Comparison of ENCODE assay signal across 16 cellular contexts in genomic region chr6:119273799-119274595, GRCh38.
DNase-seq lines count a peak whose midpoint lies in the region; FAIRE-seq and TF ChIP-seq lines count a peak whose summit lies in the region.
"Had no signal": no experiment of that assay in that cellular context is flagged by ENCODE, and none has a peak within 500 bp of the region (broad histone marks: within the 10 kb centered on the region; RNA-seq: fewer than 3 reads in every experiment).

No MANE protein-coding gene starts in this region.

- no peaks in the 10 kb centered on the region for H3K36me3 ChIP-seq in H1 (ENCODE audit: control insufficient read depth in 2 of 4, insufficient read depth in 4 of 4, low read length in 3 of 4)
- H3K36me3 ChIP-seq in CD4-positive, alpha-beta memory T cell (ENCODE audit: insufficient read depth, low read length): no peaks in the 10 kb centered on the region
- H3K36me3 ChIP-seq: SJCRH30, WERI-Rb-1 had no signal

- intact Hi-C loops in CD4-positive, alpha-beta memory T cell (cut with micrococcal nuclease): no loop called here

- POLR2A ChIA-PET in H1 (lab: Charles Lee; ENCODE audit: partially characterized antibody): no interaction called here
- POLR2A ChIA-PET in CD4-positive, alpha-beta memory T cell (lab: Charles Lee; ENCODE audit: partially characterized antibody): no interaction called here

- DNase-seq in AG09319 (ENCODE audit: extremely low read depth, low read depth): peak; percentile 72
- peak; percentile 20 for DNase-seq in NCI-H226
- DNase-seq in H1 (ENCODE audit: low read depth in 1 of 2, low spot score in 2 of 2): no peak
- no peak for DNase-seq in mesothelial cell of epicardium (ENCODE audit: low spot score in 2 of 2, unreplicated experiment in 2 of 2)
- no peak for DNase-seq in CD4-positive, alpha-beta memory T cell
- DNase-seq in stimulated activated naive CD4-positive, alpha-beta T cell (lab: John Stamatoyannopoulos, UW): no peak
- DNase-seq in activated CD4-positive, alpha-beta T cell treated with anti-CD3 and anti-CD28 coated beads for 48 hours: no peak
- no peak for DNase-seq in GM19238 (ENCODE audit: insufficient read length, low spot score)
- DNase-seq: hypothalamus; NCI-H1048; NCI-H526 treated with DMSO at 0.1 percent for 48 hours; SJCRH30; stimulated activated CD4-positive, alpha-beta T cell treated with anti-CD3 and anti-CD28 coated beads, Interleukin-4, amount 100 ng/mL, for 1 hour; stimulated activated naive CD4-positive, alpha-beta T cell treated with Interleukin-2 at 50 U/mL for 16 hours; WERI-Rb-1 had no signal

- H3K27me3 Mint-ChIP-seq in mesothelial cell of epicardium (ENCODE audit: low read depth): no peaks in the 10 kb centered on the region
- H3K27me3 Mint-ChIP-seq in CD4-positive, alpha-beta memory T cell: no peaks in the 10 kb centered on the region
- H3K27me3 Mint-ChIP-seq: memory B cell had no signal

- H2BK15ac ChIP-seq in H1 (ENCODE audit: low read length): no peak overlapping the region

- no peak overlapping the region for H3K9ac ChIP-seq in H1 (replicated peaks in 1 of 4; ENCODE audit: extremely low read depth in 1 of 4, low read depth in 3 of 4, low read length in 3 of 4)

- TF ChIP-seq RAD21 in H1 (IDR thresholded peaks at IDR 0.05 in 1 of 2, conservative IDR thresholded peaks at IDR 0.05 in 1 of 2; ENCODE audit: low read depth in 2 of 2, low read length in 2 of 2): no peak

- peaks cover 3 to 7% of the 10 kb centered on the region in 2 experiments; a peak in 2 of 4 replicates for H3K9me3 ChIP-seq in H1 (ENCODE audit: insufficient read depth in 2 of 2, low read depth in 1 of 2, low read length in 1 of 2)
- H3K9me3 ChIP-seq in CD4-positive, alpha-beta memory T cell (ENCODE audit: control insufficient read depth in 1 of 2, low read length in 2 of 2): peaks cover 0 to 6% of the 10 kb centered on the region in 2 donors

- peaks cover 21% of the 10 kb centered on the region for H3K9me3 Mint-ChIP-seq in mesothelial cell of epicardium
- peaks cover 0 to 18% (median 12%) of the 10 kb centered on the region in 8 donors for H3K9me3 Mint-ChIP-seq in CD4-positive, alpha-beta memory T cell

- no peak overlapping the region for H3K14ac ChIP-seq in H1 (ENCODE audit: insufficient read length)

- no peak overlapping the region for H3K56ac ChIP-seq in H1 (replicated peaks; ENCODE audit: insufficient read length, low read depth, low read length)

- no peaks in the 10 kb centered on the region for H4K20me1 ChIP-seq in H1 (replicated peaks in 1 of 2; ENCODE audit: control insufficient read depth in 1 of 2, insufficient read depth in 2 of 2, low read length in 2 of 2)

- no peak overlapping the region for H2BK120ac ChIP-seq in H1 (replicated peaks; ENCODE audit: low read depth, low read length)

- no peak overlapping the region for H3K27ac ChIP-seq in H1 (ENCODE audit: low read depth, low read length)
- no peak overlapping the region for H3K27ac ChIP-seq in CD4-positive, alpha-beta memory T cell (ENCODE audit: low read depth, low read length)
- H3K27ac ChIP-seq: SJCRH30, WERI-Rb-1 had no signal

- 90% methylated on average over 2 of the region's 2 CpGs; no CpG with 5 or more reads in 1 of the 2 experiments for WGBS in H1 (ENCODE audit: extremely low coverage in 1 of 2, insufficient coverage in 1 of 2, insufficient read length in 1 of 2, insufficient replicate concordance in 2 of 2, low coverage in 1 of 2, low lambda C conversion rate in 2 of 2, missing lambda C conversion rate in 1 of 2), 2 experiments

- no peak for TF ChIP-seq EP300 in H1 (IDR thresholded peaks at IDR 0.05; ENCODE audit: borderline replicate concordance in 1 of 2, low read depth in 2 of 2, low read length in 2 of 2)

- H2AK5ac ChIP-seq in H1 (ENCODE audit: low read depth, low read length): no peak overlapping the region

- no peak overlapping the region for H3K4me3 ChIP-seq in H1 (ENCODE audit: extremely low read depth in 1 of 4, insufficient read depth in 2 of 4, low read depth in 3 of 4, low read length in 4 of 4)
- H3K4me3 ChIP-seq in CD4-positive, alpha-beta memory T cell (ENCODE audit: low read length in 2 of 2): no peak overlapping the region
- H3K4me3 ChIP-seq: SJCRH30 had no signal

- FAIRE-seq in H1 (lab: Jason Lieb, UNC): no peak

- TF ChIP-seq CTCF in AG09319 (IDR thresholded peaks at IDR 0.05; ENCODE audit: low read depth, low read length) (no peak), H1 (IDR thresholded peaks at IDR 0.05; ENCODE audit: control extremely low read depth in 1 of 3, insufficient read depth in 1 of 3, low read depth in 1 of 3, low read length in 3 of 3) (no peak), mesothelial cell of epicardium (IDR thresholded peaks at IDR 0.05; ENCODE audit: unreplicated experiment) (no peak)

- H2AFZ ChIP-seq in H1 (ENCODE audit: low read length): no peak overlapping the region

- H3K27me3 ChIP-seq in H1 (replicated peaks in 1 of 4; ENCODE audit: control insufficient read depth in 3 of 4, extremely low read depth in 1 of 4, insufficient read depth in 3 of 4, low read length in 3 of 4): no peaks in the 10 kb centered on the region
- H3K27me3 ChIP-seq in CD4-positive, alpha-beta memory T cell (ENCODE audit: insufficient read depth, low read length): no peaks in the 10 kb centered on the region
- H3K27me3 ChIP-seq: SJCRH30 had no signal

- peaks cover 19% of the 10 kb centered on the region for H3K4me1 Mint-ChIP-seq in mesothelial cell of epicardium
- peaks cover 3 to 6% (median 4%) of the 10 kb centered on the region in 4 donors for H3K4me1 Mint-ChIP-seq in CD4-positive, alpha-beta memory T cell
- H3K4me1 Mint-ChIP-seq: memory B cell had no signal

- no peak overlapping the region for H2BK12ac ChIP-seq in H1 (ENCODE audit: low read depth, low read length)

- TF ChIP-seq POLR2A in H1 (IDR thresholded peaks at IDR 0.05; ENCODE audit: control extremely low read depth in 1 of 2, low read depth in 2 of 2, low read length in 2 of 2): no peak

- no peak overlapping the region for H2BK20ac ChIP-seq in H1 (ENCODE audit: low read length)

- no peaks in the 10 kb centered on the region for H3K79me1 ChIP-seq in H1 (ENCODE audit: low read depth, low read length)

- no peak overlapping the region for H4K91ac ChIP-seq in H1 (replicated peaks; ENCODE audit: insufficient read length, low read length)

- no peak overlapping the region for H2BK5ac ChIP-seq in H1 (ENCODE audit: low read depth, low read length)

- CTCF ChIA-PET in H1 (lab: Charles Lee; ENCODE audit: partially characterized antibody): no interaction called here
- CTCF ChIA-PET in CD4-positive, alpha-beta memory T cell (lab: Charles Lee; ENCODE audit: partially characterized antibody): no interaction called here

- H3K27ac Mint-ChIP-seq in mesothelial cell of epicardium: peak overlapping the region; percentile 47
- no peak overlapping the region for H3K27ac Mint-ChIP-seq in CD4-positive, alpha-beta memory T cell
- H3K27ac Mint-ChIP-seq: memory B cell had no signal

- no peak overlapping the region for H3K4ac ChIP-seq in H1 (replicated peaks; ENCODE audit: insufficient read length, low read depth, low read length)

- no peak overlapping the region for H3K4me3 Mint-ChIP-seq in mesothelial cell of epicardium
- H3K4me3 Mint-ChIP-seq in CD4-positive, alpha-beta memory T cell: no peak overlapping the region
- H3K4me3 Mint-ChIP-seq: memory B cell had no signal

- peaks cover 40% of the 10 kb centered on the region for H3K36me3 Mint-ChIP-seq in mesothelial cell of epicardium
- H3K36me3 Mint-ChIP-seq in CD4-positive, alpha-beta memory T cell: peaks cover 20 to 34% of the 10 kb centered on the region in 2 donors

- H4K8ac ChIP-seq in H1 (ENCODE audit: extremely low read depth, insufficient read depth, low read length): no peak overlapping the region

- no peak overlapping the region for H3K23ac ChIP-seq in H1 (ENCODE audit: insufficient read length)

- H3K79me2 ChIP-seq in H1 (ENCODE audit: control insufficient read depth in 1 of 2, insufficient read depth in 2 of 2, low read length in 2 of 2): no peaks in the 10 kb centered on the region

- no peak overlapping the region for H3K18ac ChIP-seq in H1 (ENCODE audit: extremely low read depth, low read length)

- no peaks in the 10 kb centered on the region for H3K23me2 ChIP-seq in H1 (ENCODE audit: low read depth, low read length)

- no peak overlapping the region for H3K4me2 ChIP-seq in H1 (ENCODE audit: insufficient read depth in 1 of 2, low read depth in 2 of 2, low read length in 2 of 2)

- no peak overlapping the region for H4K5ac ChIP-seq in H1 (ENCODE audit: insufficient read length, low read depth, low read length)

- no peaks in the 10 kb centered on the region for H3K4me1 ChIP-seq in H1 (replicated peaks in 1 of 4; ENCODE audit: control insufficient read depth in 3 of 4, insufficient read depth in 4 of 4, low read length in 3 of 4)
- H3K4me1 ChIP-seq in CD4-positive, alpha-beta memory T cell (ENCODE audit: insufficient read depth, low read length): peaks cover 6% of the 10 kb centered on the region
- H3K4me1 ChIP-seq: SJCRH30 had no signal

TF ChIP-seq in H1, 55 proteins besides CTCF, POLR2A, EP300 and RAD21:
- no peak for TF ChIP-seq SIRT6 (IDR thresholded peaks at IDR 0.05; ENCODE audit: low read length)
- TF ChIP-seq MAFK (IDR thresholded peaks at IDR 0.05; ENCODE audit: low read depth, low read length): peak; percentile 94

Comparison
In these comparisons a context has a peak if more than half of its experiments do, and no peak if none do; other contexts are left out.
1. DNase-seq: peak in AG09319 (single experiment) and NCI-H226 (single experiment); none in H1 (0 of 2), mesothelial cell of epicardium (0 of 2), CD4-positive, alpha-beta memory T cell (0 of 5), stimulated activated naive CD4-positive, alpha-beta T cell (0 of 6), activated CD4-positive, alpha-beta T cell treated with anti-CD3 and anti-CD28 coated beads for 48 hours (single experiment) and GM19238 (single experiment).